ENCODE assay signal across 9 cellular contexts in the genomic region with DNA sequence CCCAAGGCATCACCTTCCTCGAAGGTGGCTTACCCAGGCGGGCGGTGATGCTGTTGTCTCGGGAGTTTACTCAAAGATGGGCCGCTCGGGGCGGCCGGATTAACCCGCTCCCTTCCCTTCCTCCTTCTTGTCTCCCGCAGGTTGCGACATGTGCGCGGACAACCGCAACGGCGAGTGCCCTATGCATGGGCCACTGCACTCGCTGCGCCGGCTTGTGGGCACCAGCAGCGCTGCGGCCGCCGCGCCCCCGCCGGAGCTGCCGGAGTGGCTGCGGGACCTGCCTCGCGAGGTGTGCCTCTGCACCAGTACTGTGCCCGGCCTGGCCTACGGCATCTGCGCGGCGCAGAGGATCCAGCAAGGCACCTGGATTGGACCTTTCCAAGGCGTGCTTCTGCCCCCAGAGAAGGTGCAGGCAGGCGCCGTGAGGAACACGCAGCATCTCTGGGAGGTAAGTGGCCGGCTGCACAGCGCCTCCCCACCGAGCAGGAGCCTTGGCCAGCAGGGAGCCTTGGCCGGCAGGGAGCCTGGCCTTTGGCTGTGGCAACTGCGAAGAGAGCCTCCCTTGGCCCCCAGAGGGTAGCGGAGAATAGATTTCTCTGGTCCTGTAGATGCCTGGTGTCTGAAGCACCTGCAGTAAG. TPM values are rescaled to one million over a fixed set of nuclear protein-coding genes. Genes with fewer than 3 reads are reported as not detected.
DNase-seq lines count a peak whose midpoint lies in the region; ATAC-seq and TF ChIP-seq lines count a peak whose summit lies in the region.
"Had no signal": no experiment of that assay in that cellular context is flagged by ENCODE, and none has a peak within 500 bp of the region (broad histone marks: within the 10 kb centered on the region; RNA-seq: fewer than 3 reads in every experiment).

No MANE protein-coding gene starts in this region.

- H2AFZ ChIP-seq in parathyroid adenoma: peak overlapping the region; percentile 39

- no peak overlapping the region for H3K4me3 Mint-ChIP-seq in natural killer cell

- H3K4me2 ChIP-seq in parathyroid adenoma (ENCODE audit: low read length): peak overlapping the region; percentile 37

- H3K4me1 ChIP-seq in ES-I3 (ENCODE audit: insufficient read depth, low read length): no peaks in the 10 kb centered on the region; the same call in 1 of the 2 replicates
- no peaks in the 10 kb centered on the region for H3K4me1 ChIP-seq in RWPE2 (ENCODE audit: insufficient read depth, poor library complexity, severe bottlenecking)
- no peaks in the 10 kb centered on the region for H3K4me1 ChIP-seq in parathyroid adenoma

- H3K9ac ChIP-seq in ES-I3 (ENCODE audit: low read depth, low read length): peak overlapping the region; percentile 53; the same call in 1 of the 2 replicates
- H3K9ac ChIP-seq in parathyroid adenoma: no peak overlapping the region

- intact Hi-C loops in natural killer cell (cut with micrococcal nuclease): no loop called here

- no peaks in the 10 kb centered on the region for H3K9me3 Mint-ChIP-seq in natural killer cell
- H3K9me3 Mint-ChIP-seq: stimulated activated memory B cell treated with anti-CD40 and anti-IgM and Interleukin-4, amounts not matched to agents 10 μg/mL and 1 μg/mL and 100 μg/mL, for 72 hours had no signal

- H3K79me2 ChIP-seq in parathyroid adenoma: no peaks in the 10 kb centered on the region

- peaks cover 99% of the 10 kb centered on the region for H3K27me3 ChIP-seq in RWPE2 (ENCODE audit: insufficient read depth, poor library complexity, severe bottlenecking)
- peaks cover 8% of the 10 kb centered on the region for H3K27me3 ChIP-seq in parathyroid adenoma (ENCODE audit: control insufficient read depth, insufficient read depth, low read length)

- H3K27ac ChIP-seq in RWPE2 (ENCODE audit: poor library complexity, severe bottlenecking) (no peak overlapping the region), parathyroid adenoma (no peak overlapping the region)

- no peak overlapping the region for H3K27ac Mint-ChIP-seq in natural killer cell
- H3K27ac Mint-ChIP-seq: stimulated activated memory B cell treated with anti-CD40 and anti-IgM and Interleukin-4, amounts not matched to agents 10 μg/mL and 1 μg/mL and 100 μg/mL, for 72 hours had no signal

- no peak for TF ChIP-seq POLR2A in erythroblast (IDR thresholded peaks at IDR 0.05; ENCODE audit: low read length)

- DNase-seq in RWPE2 (ENCODE audit: low spot score) (peak; percentile 72), glomerular visceral epithelial cell (ENCODE audit: extremely low spot score) (peak; percentile 48), erythroblast (lab: John Stamatoyannopoulos, UW) (no peak), natural killer cell (no peak), midbrain (lab: John Stamatoyannopoulos, UW) (no peak)

- no peaks in the 10 kb centered on the region for H3K9me3 ChIP-seq in ES-I3 (ENCODE audit: control insufficient read depth, insufficient read depth, low read length)
- H3K9me3 ChIP-seq in RWPE2 (ENCODE audit: severe bottlenecking): no peaks in the 10 kb centered on the region
- H3K9me3 ChIP-seq in parathyroid adenoma (ENCODE audit: control insufficient read depth, low read length): no peaks in the 10 kb centered on the region

- peaks cover 49 to 60% of the 10 kb centered on the region in 2 donors for H3K27me3 Mint-ChIP-seq in natural killer cell (ENCODE audit: low read depth in 2 of 2)

- peak overlapping the region; percentile 2 for H3K4me3 ChIP-seq in RWPE2 (ENCODE audit: severe bottlenecking)
- H3K4me3 ChIP-seq in parathyroid adenoma (ENCODE audit: low read depth, low read length): no peak overlapping the region

- no peaks in the 10 kb centered on the region for H3K36me3 Mint-ChIP-seq in natural killer cell
- H3K36me3 Mint-ChIP-seq: stimulated activated memory B cell treated with anti-CD40 and anti-IgM and Interleukin-4, amounts not matched to agents 10 μg/mL and 1 μg/mL and 100 μg/mL, for 72 hours had no signal

- peak; percentile 62 for ATAC-seq in RWPE2 (ENCODE audit: low read depth)
- ATAC-seq in HG03460 (IDR thresholded peaks at IDR 0.05; ENCODE audit: unreplicated experiment): no peak
- ATAC-seq in natural killer cell: no peak
- ATAC-seq: stimulated activated memory B cell treated with anti-CD40 and anti-IgM and Interleukin-4, amounts not matched to agents 10 μg/mL and 1 μg/mL and 100 μg/mL, for 72 hours had no signal

- TF ChIP-seq CTCF in RWPE2 (IDR thresholded peaks at IDR 0.05; ENCODE audit: poor library complexity, severe bottlenecking) (peak; percentile 24), parathyroid adenoma (IDR thresholded peaks at IDR 0.05) (no peak), natural killer cell (IDR thresholded peaks at IDR 0.05) (no peak)

- H3K36me3 ChIP-seq in ES-I3 (ENCODE audit: insufficient read depth, low read length) (no peaks in the 10 kb centered on the region), RWPE2 (ENCODE audit: low read depth) (no peaks in the 10 kb centered on the region), parathyroid adenoma (ENCODE audit: control insufficient read depth, insufficient read depth, low read length) (no peaks in the 10 kb centered on the region)

- H3K4me1 Mint-ChIP-seq in natural killer cell: no peaks in the 10 kb centered on the region

RNA-seq across cellular contexts. Expression of a gene that starts 10.6 kb away (rescaled TPM):
- not detected for total RNA-seq in natural killer cell

Comparison
In these comparisons a context has a peak if more than half of its experiments do, and no peak if none do; other contexts are left out.
1. DNase-seq: peak in RWPE2 (single experiment) and glomerular visceral epithelial cell (single experiment); none in erythroblast (0 of 2), natural killer cell (single experiment) and midbrain (single experiment).